Comparison of ENCODE assay signal across 22 cellular contexts in the genomic region with DNA sequence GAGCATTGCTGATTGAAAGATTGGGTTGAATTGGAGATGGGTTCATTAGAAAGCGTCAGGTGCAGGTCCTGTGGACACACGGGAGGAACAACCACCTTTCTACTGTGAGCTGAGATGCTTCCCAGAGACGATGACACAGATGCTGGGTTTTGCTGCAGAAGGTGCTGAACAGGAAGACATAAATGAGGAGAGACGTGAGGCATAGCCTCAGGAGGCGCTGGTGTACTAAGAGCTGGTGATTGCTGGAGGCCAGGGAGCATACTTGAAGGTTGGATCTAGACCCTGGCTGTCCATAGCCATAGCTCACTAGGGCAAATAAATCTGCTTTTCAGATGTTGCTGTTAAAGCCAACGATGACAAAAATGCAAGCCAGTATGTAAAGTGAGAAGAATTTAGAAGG.
DNase-seq lines count a peak whose midpoint lies in the region; TF ChIP-seq lines count a peak whose summit lies in the region.
"Had no signal": no experiment of that assay in that cellular context is flagged by ENCODE, and none has a peak within 500 bp of the region (broad histone marks: within the 10 kb centered on the region; RNA-seq: fewer than 3 reads in every experiment).

No MANE protein-coding gene starts in this region.

- H3K9me3 Mint-ChIP-seq in H9 = no peaks in the 10 kb centered on the region

- no peak overlapping the region for H3K23ac ChIP-seq in H9 (ENCODE audit: insufficient read length, low read depth, low read length)
- H3K23ac ChIP-seq in trophoblast cell (ENCODE audit: low read length) = no peak overlapping the region

- H2BK5ac ChIP-seq in H9 (ENCODE audit: insufficient read length, low read length) = no peak overlapping the region
- H2BK5ac ChIP-seq in trophoblast cell (ENCODE audit: low read depth, low read length, poor library complexity) = no peak overlapping the region

- H4K20me1 ChIP-seq in H9 (ENCODE audit: control insufficient read depth, insufficient read depth, insufficient read length) = no peaks in the 10 kb centered on the region

- H3K27me3 Mint-ChIP-seq in H9 (ENCODE audit: low read depth) = no peaks in the 10 kb centered on the region; the same call in 1 of the 2 replicates
- H3K27me3 Mint-ChIP-seq: CD4-positive, alpha-beta memory T cell; T-helper 17 cell had no signal

- H4K8ac ChIP-seq in H9 (replicated peaks; ENCODE audit: insufficient read length, low read depth, low read length) (no peak overlapping the region), trophoblast cell (ENCODE audit: low read depth, low read length) (no peak overlapping the region)

- H3K79me1 ChIP-seq in H9 (ENCODE audit: insufficient read depth, low read depth, low read length, poor library complexity, severe bottlenecking) (no peaks in the 10 kb centered on the region), trophoblast cell (ENCODE audit: low read length) (peaks cover 2% of the 10 kb centered on the region)

- H2AFZ ChIP-seq in H9 (ENCODE audit: low read length) (no peak overlapping the region), trophoblast cell (ENCODE audit: insufficient read depth, low read length, poor library complexity) (no peak overlapping the region)
- H2AFZ ChIP-seq: GM23338 had no signal

- no peak overlapping the region for H4K12ac ChIP-seq in trophoblast cell (ENCODE audit: low read depth, low read length)

- no peaks in the 10 kb centered on the region; a peak in 1 of 4 replicates for H3K4me1 Mint-ChIP-seq in H9
- H3K4me1 Mint-ChIP-seq: CD4-positive, alpha-beta memory T cell; GM23338; T-helper 17 cell had no signal

- DNase-seq in H9 (peak; percentile 36), NB4 (ENCODE audit: low read depth) (peak; percentile 8), SW480 (ENCODE audit: low spot score) (peak; percentile 50), trophoblast cell (peak in 1 of 2 donors; percentile 31), NCI-H2107 treated with DMSO at 0.1 percent for 48 hours (lab: John Stamatoyannopoulos, UW; ENCODE audit: unreplicated experiment) (no peak), hepatic stellate cell (ENCODE audit: low spot score) (no peak), D341Med (ENCODE audit: low spot score) (no peak)
- DNase-seq: BE2C; Calu3; CD4-positive, alpha-beta memory T cell; DMS79 treated with DMSO at 0.1 percent for 48 hours; GDM1; HFFc6; MG63; NCI-H1105; NCI-H1694 treated with DMSO at 0.1 percent for 48 hours; NCI-H345; NCI-H774; Peyer's patch; SIG-M5; T-helper 17 cell had no signal

- H4K5ac ChIP-seq in H9 (ENCODE audit: insufficient read length, low read depth, low read length) = no peak overlapping the region

- no CpG with 5 or more reads among the region's 6 CpGs for WGBS in H9 (ENCODE audit: extremely low coverage, insufficient read length, low lambda C conversion rate)
- WGBS in trophoblast cell (ENCODE audit: extremely low coverage, insufficient coverage, insufficient read length) = no CpG with 5 or more reads among the region's 6 CpGs

- H3K27me3 ChIP-seq in H9 (ENCODE audit: insufficient read depth, low read length) (no peaks in the 10 kb centered on the region; the same call in 1 of the 2 replicates), trophoblast cell (ENCODE audit: insufficient read depth, low read length) (no peaks in the 10 kb centered on the region)
- H3K27me3 ChIP-seq: BE2C, MG63, Peyer's patch had no signal

- H3K4ac ChIP-seq in H9 (ENCODE audit: low read depth, low read length) = no peak overlapping the region
- no peak overlapping the region for H3K4ac ChIP-seq in trophoblast cell (ENCODE audit: low read depth, low read length)

- H3K14ac ChIP-seq in H9 (ENCODE audit: insufficient read depth, low read length) (no peak overlapping the region), trophoblast cell (ENCODE audit: low read length) (no peak overlapping the region)

- H3K23me2 ChIP-seq in H9 (ENCODE audit: insufficient read length, low read depth, low read length, poor library complexity, severe bottlenecking) = peaks cover 3% of the 10 kb centered on the region

- H3K9me3 ChIP-seq in H9 (ENCODE audit: control insufficient read depth, low read depth, low read length) (no peaks in the 10 kb centered on the region), trophoblast cell (ENCODE audit: insufficient read depth, low read depth, low read length) (no peaks in the 10 kb centered on the region)
- H3K9me3 ChIP-seq: BE2C, MG63, Peyer's patch had no signal

- H3K4me3 ChIP-seq in NB4 (ENCODE audit: low read depth, low read length) (no peak overlapping the region), trophoblast cell (ENCODE audit: low read depth, low read length) (peak overlapping the region; percentile 39)
- H3K4me3 ChIP-seq: GM23338, MG63, Peyer's patch had no signal

- H3T11ph ChIP-seq in H9 (ENCODE audit: low read length) = no peak overlapping the region

- H3K18ac ChIP-seq in H9 (ENCODE audit: insufficient read length, low read depth, low read length) (no peak overlapping the region), trophoblast cell (ENCODE audit: low read length) (no peak overlapping the region)

- H3K79me2 ChIP-seq in H9 (ENCODE audit: insufficient read depth, low read length) = no peaks in the 10 kb centered on the region
- H3K79me2 ChIP-seq in trophoblast cell (ENCODE audit: control insufficient read depth, insufficient read depth, low read length, poor library complexity) = no peaks in the 10 kb centered on the region

- H2BK120ac ChIP-seq in H9 (ENCODE audit: low read depth, low read length, poor library complexity, severe bottlenecking) (no peak overlapping the region), trophoblast cell (ENCODE audit: insufficient read depth, low read length, poor library complexity) (no peak overlapping the region)

- no peak overlapping the region for H3K56ac ChIP-seq in H9 (ENCODE audit: insufficient read length, low read depth, low read length)

- H3K27ac Mint-ChIP-seq in H9 = no peak overlapping the region
- H3K27ac Mint-ChIP-seq: CD4-positive, alpha-beta memory T cell; GM23338; HFFc6; T-helper 17 cell had no signal

- H3K4me2 ChIP-seq in H9 (ENCODE audit: insufficient read depth, insufficient read length, low read length) = no peak overlapping the region
- no peak overlapping the region for H3K4me2 ChIP-seq in trophoblast cell (ENCODE audit: low read length)
- H3K4me2 ChIP-seq: GM23338 had no signal

- TF ChIP-seq POLR2A in NB4 (IDR thresholded peaks at IDR 0.05; ENCODE audit: extremely low read depth, insufficient read length) = no peak

- no peak overlapping the region for H3K4me3 Mint-ChIP-seq in H9
- H3K4me3 Mint-ChIP-seq: CD4-positive, alpha-beta memory T cell; GM23338; HFFc6; T-helper 17 cell had no signal

- H3K36me3 ChIP-seq in trophoblast cell (ENCODE audit: control insufficient read depth in 1 of 2, insufficient read depth in 2 of 2, low read length in 2 of 2) = no peaks in the 10 kb centered on the region
- H3K36me3 ChIP-seq: BE2C, MG63, Peyer's patch had no signal

- H2BK20ac ChIP-seq in H9 (ENCODE audit: low read depth, low read length, poor library complexity, severe bottlenecking) = no peak overlapping the region

- H2AK5ac ChIP-seq in H9 (ENCODE audit: insufficient read length, low read length) (no peak overlapping the region), trophoblast cell (ENCODE audit: low read length) (no peak overlapping the region)

- H2BK15ac ChIP-seq in H9 (ENCODE audit: low read depth, low read length) = no peak overlapping the region

- H2BK12ac ChIP-seq in H9 (ENCODE audit: insufficient read length, low read depth, low read length) (no peak overlapping the region), trophoblast cell (ENCODE audit: low read length) (no peak overlapping the region)

- H4K91ac ChIP-seq in H9 (ENCODE audit: insufficient read length, low read depth, low read length) (no peak overlapping the region), trophoblast cell (ENCODE audit: low read depth, low read length) (no peak overlapping the region)

- H3K36me3 Mint-ChIP-seq in H9 (ENCODE audit: insufficient read depth in 1 of 3, low read depth in 3 of 3) = no peaks in the 10 kb centered on the region
- H3K36me3 Mint-ChIP-seq: CD4-positive, alpha-beta memory T cell had no signal

- no peaks in the 10 kb centered on the region for H3K4me1 ChIP-seq in H9 (ENCODE audit: insufficient read depth, low read length)
- H3K4me1 ChIP-seq in trophoblast cell (ENCODE audit: control insufficient read depth in 1 of 2, insufficient read depth in 2 of 2, low read length in 2 of 2) = peaks cover 2 to 7% of the 10 kb centered on the region in 2 experiments
- H3K4me1 ChIP-seq: BE2C, Peyer's patch had no signal

- H3K9ac ChIP-seq in H9 (ENCODE audit: extremely low read depth, insufficient read length, low read length) = no peak overlapping the region
- no peak overlapping the region for H3K9ac ChIP-seq in trophoblast cell (ENCODE audit: low read length)

- no peak overlapping the region for H3K27ac ChIP-seq in H9 (ENCODE audit: insufficient read length, low read depth, low read length)
- H3K27ac ChIP-seq in trophoblast cell (ENCODE audit: low read depth, low read length) = no peak overlapping the region
- H3K27ac ChIP-seq: Peyer's patch had no signal

- TF ChIP-seq CTCF in H9 (conservative IDR thresholded peaks at IDR 0.05) (peak; percentile 25; the same call in 1 of the 3 replicates), NB4 (IDR thresholded peaks at IDR 0.05; ENCODE audit: low read depth, low read length) (no peak)

Comparison
In these comparisons a context has a peak if more than half of its experiments do, and no peak if none do; other contexts are left out.
1. DNase-seq: peak in H9 (single experiment), NB4 (single experiment) and SW480 (single experiment); none in NCI-H2107 treated with DMSO at 0.1 percent for 48 hours (single experiment), hepatic stellate cell (single experiment) and D341Med (single experiment).